1 cellular context compared by ENCODE assay signal in the genomic region with DNA sequence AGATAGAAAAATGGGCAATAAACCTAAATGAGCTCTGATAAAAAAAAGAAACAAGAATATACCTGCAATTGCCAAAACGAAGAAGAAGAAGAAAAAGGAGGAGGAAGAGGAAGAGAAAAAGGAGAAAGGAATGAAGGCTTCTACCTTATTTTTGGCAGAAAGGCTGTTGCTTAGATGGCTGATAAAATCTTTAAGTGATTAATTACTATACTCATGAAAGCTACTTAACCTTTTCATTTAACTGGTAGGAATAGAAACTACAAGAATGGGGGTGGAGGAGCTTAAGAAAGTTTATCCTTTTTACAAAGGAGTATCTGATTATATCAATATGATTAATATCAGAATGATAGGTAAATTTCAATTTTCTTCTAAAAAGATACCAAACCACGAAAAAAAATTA.
TF ChIP-seq lines count a peak whose summit lies in the region.

No MANE protein-coding gene starts in this region.

TF ChIP-seq in K562, 482 proteins besides CTCF, POLR2A, EP300 and RAD21 (continued from another document):
- TF ChIP-seq, protein P1, sequence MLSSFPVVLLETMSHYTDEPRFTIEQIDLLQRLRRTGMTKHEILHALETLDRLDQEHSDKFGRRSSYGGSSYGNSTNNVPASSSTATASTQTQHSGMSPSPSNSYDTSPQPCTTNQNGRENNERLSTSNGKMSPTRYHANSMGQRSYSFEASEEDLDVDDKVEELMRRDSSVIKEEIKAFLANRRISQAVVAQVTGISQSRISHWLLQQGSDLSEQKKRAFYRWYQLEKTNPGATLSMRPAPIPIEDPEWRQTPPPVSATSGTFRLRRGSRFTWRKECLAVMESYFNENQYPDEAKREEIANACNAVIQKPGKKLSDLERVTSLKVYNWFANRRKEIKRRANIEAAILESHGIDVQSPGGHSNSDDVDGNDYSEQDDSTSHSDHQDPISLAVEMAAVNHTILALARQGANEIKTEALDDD (IDR thresholded peaks at IDR 0.05) = no peak
- no peak for TF ChIP-seq ZNF311 (CRISPR knock-in tag; IDR thresholded peaks at IDR 0.05)
- no peak for TF ChIP-seq IRF1 (CRISPR knock-in tag; IDR thresholded peaks at IDR 0.05; ENCODE audit: borderline replicate concordance)
- TF ChIP-seq PBX2 (CRISPR knock-in tag; IDR thresholded peaks at IDR 0.05; ENCODE audit: low read depth) = no peak
- TF ChIP-seq PBX2 (tag; conservative IDR thresholded peaks at IDR 0.05; ENCODE audit: low read depth) = peak; percentile 80
- no peak for TF ChIP-seq FOXO4 (CRISPR knock-in tag; IDR thresholded peaks at IDR 0.05)
